8 cellular contexts compared by ENCODE assay signal in genomic region chr19:45591004-45591637, GRCh38. TPM values are rescaled to one million over a fixed set of nuclear protein-coding genes. Genes with fewer than 3 reads are reported as not detected.
DNase-seq lines count a peak whose midpoint lies in the region; ATAC-seq, FAIRE-seq and TF ChIP-seq lines count a peak whose summit lies in the region.

No MANE protein-coding gene starts in this region.

- H3K4me3 Mint-ChIP-seq in nephron progenitor cell, result no peak overlapping the region

- H3K27me3 Mint-ChIP-seq in nephron progenitor cell (ENCODE audit: low read depth, poor library complexity), result peaks cover 77% of the 10 kb centered on the region

- no peaks in the 10 kb centered on the region for H3K36me3 Mint-ChIP-seq in nephron progenitor cell (ENCODE audit: low read depth)

- no peak for ATAC-seq in GM21737 (IDR thresholded peaks at IDR 0.05; ENCODE audit: unreplicated experiment)

- no peak for FAIRE-seq in bronchial epithelial cell (lab: Jason Lieb, UNC)

- peaks cover 19% of the 10 kb centered on the region for H3K4me1 Mint-ChIP-seq in nephron progenitor cell

- no peaks in the 10 kb centered on the region for H3K36me3 ChIP-seq in bronchial epithelial cell (ENCODE audit: control insufficient read depth, insufficient read depth, low read length)

- H3K9me3 Mint-ChIP-seq in nephron progenitor cell, result peaks cover 4% of the 10 kb centered on the region

- no peak overlapping the region for H3K4me3 ChIP-seq in bronchial epithelial cell (ENCODE audit: low read depth, low read length)

- peak; percentile 18 for DNase-seq in activated T-cell treated with anti-CD3 and anti-CD28 coated beads for 1 hour (ENCODE audit: low read depth)
- no peak for DNase-seq in activated T-cell treated with anti-CD3 and anti-CD28 coated beads for 4 hours
- DNase-seq in SK-N-DZ (ENCODE audit: low spot score), result peak; percentile 74
- no peak for DNase-seq in bronchial epithelial cell (ENCODE audit: low read depth)
- DNase-seq in nephron progenitor cell, result peak; percentile 67
- no peak for DNase-seq in pons (ENCODE audit: low spot score)
- no peak for DNase-seq in HCEC 1CT

- TF ChIP-seq CTCF in bronchial epithelial cell (IDR thresholded peaks at IDR 0.05; ENCODE audit: insufficient read depth, low read length, severe bottlenecking) (peak; percentile 84), nephron progenitor cell (IDR thresholded peaks at IDR 0.05) (peak; percentile 33)

- H3K27me3 ChIP-seq in bronchial epithelial cell (ENCODE audit: control insufficient read depth, insufficient read depth, low read length), result no peaks in the 10 kb centered on the region

- H3K27ac Mint-ChIP-seq in nephron progenitor cell, result no peak overlapping the region

RNA-seq across cellular contexts. Expression of gene OPA3, which starts 6.5 kb away (rescaled TPM):
- 5.4 and 8.4 TPM in 2 replicates for polyA plus RNA-seq in SK-N-DZ (2014; cell fraction: cytosol; rRNA removed)
- 1.9 and 4.6 TPM in 2 replicates for polyA plus RNA-seq in SK-N-DZ (2014; cell fraction: nucleus; rRNA removed)
- 5.3 and 7.0 TPM in 2 replicates for total RNA-seq in bronchial epithelial cell

RNA-seq across cellular contexts. Expression of gene GPR4, which starts 10.9 kb away (rescaled TPM):
- polyA plus RNA-seq in SK-N-DZ (2014; cell fraction: cytosol; rRNA removed), result 1.3 and 1.7 TPM in 2 replicates
- 0.62 and 1.2 TPM in 2 replicates for polyA plus RNA-seq in SK-N-DZ (2014; cell fraction: nucleus; rRNA removed)
- total RNA-seq in bronchial epithelial cell, result not detected in 2 replicates

RNA-seq across cellular contexts. Expression of gene EML2, which starts 48.1 kb away (rescaled TPM):
- polyA plus RNA-seq in SK-N-DZ (2014; cell fraction: cytosol; rRNA removed), result 13.8 and 15.8 TPM in 2 replicates
- 74.0 and 82.6 TPM in 2 replicates for polyA plus RNA-seq in SK-N-DZ (2014; cell fraction: nucleus; rRNA removed)
- total RNA-seq in bronchial epithelial cell, result 144 and 153 TPM in 2 replicates

Comparison
In these comparisons a context has a peak if more than half of its experiments do, and no peak if none do; other contexts are left out.
1. DNase-seq: peak in activated T-cell treated with anti-CD3 and anti-CD28 coated beads for 1 hour (single experiment), SK-N-DZ (single experiment) and nephron progenitor cell (single experiment); none in activated T-cell treated with anti-CD3 and anti-CD28 coated beads for 4 hours (single experiment), bronchial epithelial cell (single experiment), pons (single experiment) and HCEC 1CT (single experiment).